12 cellular contexts compared by ENCODE assay signal in genomic region chr21:35974801-35975200, GRCh38.
DNase-seq lines count a peak whose midpoint lies in the region; ATAC-seq and TF ChIP-seq lines count a peak whose summit lies in the region.
"Had no signal": no experiment of that assay in that cellular context is flagged by ENCODE, and none has a peak within 500 bp of the region (broad histone marks: within the 10 kb centered on the region; RNA-seq: fewer than 3 reads in every experiment).

No MANE protein-coding gene starts in this region.

- BruUV-seq in Calu3 (replicated peaks; lab: Mats Ljungman, UMichigan): no TSS peak

- no peaks in the 10 kb centered on the region for H3K9me3 Mint-ChIP-seq in Calu3 (ENCODE audit: low read depth, unreplicated experiment)

- no peaks in the 10 kb centered on the region for H3K36me3 Mint-ChIP-seq in Calu3 (ENCODE audit: insufficient read depth, unreplicated experiment)

- intact Hi-C loops in Calu3 (cut with micrococcal nuclease; ENCODE audit: unreplicated experiment) (no loop called here), head of caudate nucleus (cut with DNase I) (no loop called here)

- CTCF ChIA-PET in Calu3 (lab: Charles Lee): interaction anchor here (0.5 to 1.2 kb wide), 6 partner anchors 9 to 255 kb away, joined by 3 to 8 read pairs (median 5); no protein-coding TSS in a partner anchor

- TF ChIP-seq POLR2A in GM18505 (IDR thresholded peaks at IDR 0.05; ENCODE audit: borderline replicate concordance, extremely low read depth, insufficient read depth, insufficient read length): no peak

- ATAC-seq in GM18505 (IDR thresholded peaks at IDR 0.05; ENCODE audit: unreplicated experiment): no peak
- ATAC-seq in GM21367 (IDR thresholded peaks at IDR 0.05; ENCODE audit: unreplicated experiment): no peak
- ATAC-seq: stimulated activated naive CD8-positive, alpha-beta T cell treated with anti-CD3 and anti-CD28 coated beads, Interleukin-15, amount 100 ng/mL, for 72 hours had no signal

- DNase-seq in Calu3 (peak; percentile 39), NCI-H1092 treated with DMSO at 0.1 percent for 48 hours (lab: John Stamatoyannopoulos, UW) (peak; percentile 100), NCI-H774 (lab: John Stamatoyannopoulos, UW) (peak; percentile 93), fibroblast of villous mesenchyme (ENCODE audit: low read depth) (peak; percentile 28), pons (ENCODE audit: low spot score) (no peak), head of caudate nucleus (no peak)
- DNase-seq: cerebellar nuclear complex; stimulated activated naive CD8-positive, alpha-beta T cell treated with anti-CD3 and anti-CD28 coated beads, Interleukin-15, amount 100 ng/mL, for 72 hours had no signal

- TF ChIP-seq CTCF in Calu3 (IDR thresholded peaks at IDR 0.05; ENCODE audit: unreplicated experiment) (no peak), fibroblast of villous mesenchyme (IDR thresholded peaks at IDR 0.05; ENCODE audit: insufficient read depth, low read depth, low read length) (no peak)

- H3K4me3 ChIP-seq in fibroblast of villous mesenchyme (ENCODE audit: low read depth, low read length): no peak overlapping the region
- H3K4me3 ChIP-seq: BLaER1 treated with 17β-estradiol and CSF1 and Interleukin-3, amounts not matched to agents 10 nM and 100 nM; esophagus muscularis mucosa had no signal

- peaks cover 8% of the 10 kb centered on the region for H3K4me1 Mint-ChIP-seq in Calu3 (ENCODE audit: low read depth, unreplicated experiment)
- H3K4me1 Mint-ChIP-seq: stimulated activated naive CD8-positive, alpha-beta T cell treated with anti-CD3 and anti-CD28 coated beads, Interleukin-15, amount 100 ng/mL, for 72 hours had no signal

- no peaks in the 10 kb centered on the region for H3K27me3 Mint-ChIP-seq in Calu3 (ENCODE audit: unreplicated experiment)

- H3K27ac Mint-ChIP-seq in Calu3 (ENCODE audit: unreplicated experiment): no peak overlapping the region
- H3K27ac Mint-ChIP-seq: stimulated activated naive CD8-positive, alpha-beta T cell treated with anti-CD3 and anti-CD28 coated beads, Interleukin-15, amount 100 ng/mL, for 72 hours had no signal

- no peak overlapping the region for H3K4me3 Mint-ChIP-seq in Calu3 (ENCODE audit: low read depth, unreplicated experiment)
- H3K4me3 Mint-ChIP-seq: stimulated activated naive CD8-positive, alpha-beta T cell treated with anti-CD3 and anti-CD28 coated beads, Interleukin-15, amount 100 ng/mL, for 72 hours had no signal

Comparison
In these comparisons a context has a peak if more than half of its experiments do, and no peak if none do; other contexts are left out.
1. DNase-seq: peak in Calu3 (single experiment), NCI-H1092 treated with DMSO at 0.1 percent for 48 hours (single experiment), NCI-H774 (single experiment) and fibroblast of villous mesenchyme (single experiment); none in pons (single experiment) and head of caudate nucleus (0 of 42).